Comparison of ENCODE assay signal across 1 cellular context in genomic region chr7:26653966-26654365, GRCh38.
TF ChIP-seq lines count a peak whose summit lies in the region.

No MANE protein-coding gene starts in this region.

TF ChIP-seq in endothelial cell of umbilical vein, 7 proteins besides CTCF, POLR2A, EP300 and RAD21:
- TF ChIP-seq POLR2AphosphoS5 (IDR thresholded peaks at IDR 0.05; ENCODE audit: insufficient read depth, low read depth, low read length) (no peak), GATA2 (IDR thresholded peaks at IDR 0.05; ENCODE audit: insufficient read depth, insufficient read length, low read depth, low read length) (no peak), FOS (IDR thresholded peaks at IDR 0.05; ENCODE audit: borderline replicate concordance, insufficient read depth, low read length) (no peak), EZH2 (IDR thresholded peaks at IDR 0.05; ENCODE audit: borderline replicate concordance, low read depth, low read length, severe bottlenecking) (no peak), MAX (IDR thresholded peaks at IDR 0.05; ENCODE audit: insufficient read depth, insufficient read length) (no peak)
